Comparison of ENCODE assay signal across 8 cellular contexts in the genomic region with DNA sequence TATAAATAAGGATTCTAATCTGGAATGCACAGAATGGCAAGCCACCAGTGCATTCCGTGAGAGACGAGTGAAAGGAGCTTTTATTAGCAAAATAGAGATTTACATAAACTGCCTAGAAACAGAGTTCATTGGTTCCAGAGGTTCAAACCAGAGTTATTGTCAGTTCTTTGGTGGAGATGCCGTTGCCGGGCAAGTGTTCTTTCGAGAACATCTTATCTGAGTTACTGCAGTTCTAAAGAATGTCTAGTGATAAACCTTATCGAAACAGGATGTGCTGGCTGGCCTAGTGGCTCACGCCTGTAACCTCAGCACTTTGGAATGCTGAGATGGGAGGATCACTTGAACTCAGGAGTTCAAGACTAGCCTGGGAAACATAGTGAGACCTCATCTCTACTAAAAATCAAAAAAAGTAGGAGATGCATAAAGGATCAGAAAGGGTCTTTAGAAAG. TPM values are rescaled to one million over a fixed set of nuclear protein-coding genes. Genes with fewer than 3 reads are reported as not detected.
DNase-seq lines count a peak whose midpoint lies in the region; ATAC-seq and TF ChIP-seq lines count a peak whose summit lies in the region.

No MANE protein-coding gene starts in this region.

- H3K36me3 ChIP-seq in Caco-2 (ENCODE audit: control insufficient read depth, insufficient read depth, low read length) (no peaks in the 10 kb centered on the region), HCT116 (ENCODE audit: control insufficient read depth in 1 of 2, insufficient read depth in 2 of 2, low read length in 2 of 2) (no peaks in the 10 kb centered on the region), esophagus squamous epithelium (no peaks in the 10 kb centered on the region)

- no peaks in the 10 kb centered on the region for H3K79me2 ChIP-seq in HCT116 (ENCODE audit: insufficient read depth, low read length)

- H3K4me3 ChIP-seq in Caco-2 (ENCODE audit: low read depth, low read length) (no peak overlapping the region), HCT116 (replicated peaks in 1 of 2; ENCODE audit: low read depth in 1 of 2, low read length in 2 of 2) (peak overlapping the region in 1 of 2 experiments; percentile 5; a peak in 1 of 4 replicates), fibroblast of the aortic adventitia (ENCODE audit: low read depth, low read length) (no peak overlapping the region), esophagus squamous epithelium (no peak overlapping the region)

- intact Hi-C loops in Caco-2 (cut with micrococcal nuclease; ENCODE audit: unreplicated experiment): loop anchor here (1.0 to 2.0 kb wide), 3 partner anchors 13 to 20 kb away; partner anchors contain the start of gene EVI5
- intact Hi-C loops in HCT116 (cut with micrococcal nuclease): no loop called here
- intact Hi-C loops in esophagus squamous epithelium (cut with DNase I): no loop called here

- WGBS in esophagus squamous epithelium, 2 donors: 9 to 19% methylated on average over 7 of the region's 7 CpGs

- RAD21 ChIA-PET in HCT116 (lab: Charles Lee; ENCODE audit: low non-redundant PET in 1 of 2, low total read pairs in 2 of 2, uncharacterized antibody in 2 of 2, unreplicated experiment in 2 of 2): no interaction called here

- TF ChIP-seq CTCF in Caco-2 (IDR thresholded peaks at IDR 0.05; ENCODE audit: insufficient read depth in 1 of 2, low read depth in 1 of 2, low read length in 1 of 2, severe bottlenecking in 1 of 2, unreplicated experiment in 1 of 2) (no peak), HCT116 (IDR thresholded peaks at IDR 0.05 in 2 of 3, conservative IDR thresholded peaks at IDR 0.05 in 1 of 3; ENCODE audit: borderline replicate concordance in 1 of 3, insufficient read depth in 1 of 3, low read depth in 2 of 3, low read length in 2 of 3) (no peak), fibroblast of the aortic adventitia (IDR thresholded peaks at IDR 0.05; ENCODE audit: insufficient read depth, low read length) (no peak), nephron (IDR thresholded peaks at IDR 0.05; ENCODE audit: unreplicated experiment in 3 of 3) (no peak), esophagus squamous epithelium (IDR thresholded peaks at IDR 0.05) (no peak)

- H3K36me3 Mint-ChIP-seq in Caco-2 (ENCODE audit: insufficient read depth, unreplicated experiment) (no peaks in the 10 kb centered on the region), nephron (ENCODE audit: low read depth) (no peaks in the 10 kb centered on the region)

- POLR2A ChIA-PET in Caco-2 (lab: Charles Lee): interaction anchor here (0.5 to 1.4 kb wide), 3 partner anchors 20 to 28 kb away, joined by 5 to 8 read pairs (median 6); partner anchors contain the start of genes EVI5 and RPL5
- POLR2A ChIA-PET in HCT116 (lab: Charles Lee): interaction anchor here (0.6 to 1.2 kb wide), 5 partner anchors 10 to 28 kb away, joined by 3 to 4 read pairs (median 3); partner anchors contain the start of gene RPL5

- 0 out of 2 replicates have a peak overlapping the region, but pooled peaks have one; percentile 23 for H3K9ac ChIP-seq in HCT116 (ENCODE audit: low read length)

- H3K27me3 Mint-ChIP-seq in Caco-2 (ENCODE audit: insufficient read depth, unreplicated experiment) (no peaks in the 10 kb centered on the region), nephron (ENCODE audit: low read depth) (no peaks in the 10 kb centered on the region)

- TF ChIP-seq POLR2A in HCT116 (IDR thresholded peaks at IDR 0.05; ENCODE audit: borderline replicate concordance, extremely low read depth, insufficient read depth, insufficient read length) (no peak), esophagus squamous epithelium (IDR thresholded peaks at IDR 0.05) (no peak)

- H3K4me1 ChIP-seq in Caco-2: peaks cover 19% of the 10 kb centered on the region
- peaks cover 6 to 16% of the 10 kb centered on the region in 2 experiments for H3K4me1 ChIP-seq in HCT116 (ENCODE audit: control insufficient read depth in 1 of 2, insufficient read depth in 2 of 2, low read length in 2 of 2)
- peaks cover 0 to 6% (median 0%) of the 10 kb centered on the region in 3 donors for H3K4me1 ChIP-seq in esophagus squamous epithelium

- BruUV-seq in Caco-2 (replicated peaks; lab: Mats Ljungman, UMichigan): no TSS peak
- no TSS peak for BruUV-seq in HCT116 (replicated peaks; lab: Mats Ljungman, UMichigan)

- peak overlapping the region; percentile 94 for H2AFZ ChIP-seq in HCT116 (ENCODE audit: low read depth, low read length, poor library complexity, severe bottlenecking)

- no peaks in the 10 kb centered on the region for H3K27me3 ChIP-seq in Caco-2 (replicated peaks; ENCODE audit: control insufficient read depth, insufficient read depth, low read length)
- no peaks in the 10 kb centered on the region for H3K27me3 ChIP-seq in HCT116 (ENCODE audit: insufficient read depth, low read length)
- H3K27me3 ChIP-seq in esophagus squamous epithelium: no peaks in the 10 kb centered on the region

- H4K20me1 ChIP-seq in HCT116 (ENCODE audit: insufficient read depth): no peaks in the 10 kb centered on the region

- ATAC-seq in HCT116 (peak; percentile 92), GM21381 (IDR thresholded peaks at IDR 0.05; ENCODE audit: unreplicated experiment) (no peak)

- no peaks in the 10 kb centered on the region for H3K9me3 Mint-ChIP-seq in Caco-2 (ENCODE audit: unreplicated experiment)
- peaks cover 2% of the 10 kb centered on the region for H3K9me3 Mint-ChIP-seq in nephron

- peak; percentile 84 to 92 for DNase-seq in Caco-2
- peak; percentile 73 for DNase-seq in HCT116 (ENCODE audit: low read depth, low spot score)
- peak; percentile 79 to 98 for DNase-seq in SW 1271 (lab: John Stamatoyannopoulos, UW)
- peak; percentile 99 for DNase-seq in fibroblast of the aortic adventitia (ENCODE audit: low read depth)
- DNase-seq in RPMI8226: no peak
- DNase-seq in esophagus squamous epithelium (lab: John Stamatoyannopoulos, UW): no peak

- no peaks in the 10 kb centered on the region for H3K9me2 ChIP-seq in HCT116 (ENCODE audit: insufficient read depth)

- peaks cover 5% of the 10 kb centered on the region; the same call in 1 of the 2 replicates for H3K9me3 ChIP-seq in Caco-2
- no peaks in the 10 kb centered on the region for H3K9me3 ChIP-seq in HCT116 (ENCODE audit: control insufficient read depth in 1 of 2, insufficient read depth in 1 of 2, low read depth in 1 of 2, low read length in 2 of 2)
- no peaks in the 10 kb centered on the region for H3K9me3 ChIP-seq in esophagus squamous epithelium

- peak overlapping the region; percentile 89 for H3K27ac Mint-ChIP-seq in Caco-2 (ENCODE audit: unreplicated experiment)
- H3K27ac Mint-ChIP-seq in nephron: peak overlapping the region in 2 of 3 experiments; percentile 53 to 95

- peak overlapping the region; percentile 36; the same call in 1 of the 2 replicates for H3K27ac ChIP-seq in HCT116 (ENCODE audit: low read depth, low read length)
- H3K27ac ChIP-seq in esophagus squamous epithelium: no peak overlapping the region

- CTCF ChIA-PET in Caco-2 (lab: Charles Lee): interaction anchor here (0.5 to 1.4 kb wide), 2 partner anchors 13 to 35 kb away, joined by 5 to 9 read pairs; no protein-coding TSS in a partner anchor
- CTCF ChIA-PET in HCT116 (lab: Charles Lee): interaction anchor here (0.8 to 1.6 kb wide), 5 partner anchors 12 to 189 kb away, joined by 3 to 6 read pairs (median 3); no protein-coding TSS in a partner anchor

- H3K4me3 Mint-ChIP-seq in Caco-2 (ENCODE audit: unreplicated experiment) (no peak overlapping the region), nephron (no peak overlapping the region)

- TF ChIP-seq RAD21 in HCT116 (IDR thresholded peaks at IDR 0.05; ENCODE audit: low read depth): no peak

- H3K4me1 Mint-ChIP-seq in Caco-2 (ENCODE audit: low read depth, unreplicated experiment): peaks cover 13% of the 10 kb centered on the region
- no peaks in the 10 kb centered on the region for H3K4me1 Mint-ChIP-seq in nephron

- peak overlapping the region; percentile 50 for H3K4me2 ChIP-seq in HCT116 (ENCODE audit: low read length)

TF ChIP-seq in HCT116, 20 proteins besides CTCF, POLR2A, EP300 and RAD21:
- TF ChIP-seq EZH2phosphoT487 (IDR thresholded peaks at IDR 0.05; ENCODE audit: borderline replicate concordance) (no peak), CBX3 (IDR thresholded peaks at IDR 0.05; ENCODE audit: low read depth) (0 out of 2 replicates have a peak, but pooled peaks have one; percentile 47), ZFX (IDR thresholded peaks at IDR 0.05) (no peak), ZNF274 (IDR thresholded peaks at IDR 0.05; ENCODE audit: low read depth, low read length) (no peak)

RNA-seq across cellular contexts. Expression of gene EVI5, which starts 19.8 kb away (rescaled TPM):
- total RNA-seq in Caco-2 (2022) (31.2 and 32.8 TPM in 2 replicates), HCT116 (2021; ENCODE audit: unreplicated experiment) (21.8 TPM), fibroblast of the aortic adventitia (ENCODE audit: low replicate concordance) (55.3 and 126 TPM in 2 replicates), esophagus squamous epithelium (10 to 100 TPM in 2 of 4 donors, 1 to 10 TPM in 2; 5.1 to 23.7 (median 9.0) TPM)
- 3.3 and 3.5 TPM in 2 replicates for polyA plus RNA-seq in HCT116 (2012)

RNA-seq across cellular contexts. Expression of gene RPL5, which starts 27.1 kb away (rescaled TPM):
- total RNA-seq in Caco-2 (2022): 1,118 and 1,177 TPM in 2 replicates
- total RNA-seq in HCT116 (2021; ENCODE audit: unreplicated experiment): 1,480 TPM
- polyA plus RNA-seq in HCT116 (2012): 1,450 and 1,677 TPM in 2 replicates
- total RNA-seq in fibroblast of the aortic adventitia (ENCODE audit: low replicate concordance): 935 and 1,772 TPM in 2 replicates
- 1,000 to 10,000 TPM in 3 of 4 donors, 100 to 1,000 TPM in 1; 828 to 2,443 (median 1,463) TPM for total RNA-seq in esophagus squamous epithelium

Comparison
In these comparisons a context has a peak if more than half of its experiments do, and no peak if none do; other contexts are left out.
1. DNase-seq: peak in Caco-2 (2 of 2), HCT116 (single experiment), SW 1271 (2 of 2) and fibroblast of the aortic adventitia (single experiment); none in RPMI8226 (single experiment) and esophagus squamous epithelium (single experiment).